In genomic region chr16:5025171-5025632, GRCh38 we compare ENCODE assay signal across 9 cellular contexts. TPM values are rescaled to one million over a fixed set of nuclear protein-coding genes. Genes with fewer than 3 reads are reported as not detected.
DNase-seq lines count a peak whose midpoint lies in the region; ATAC-seq, FAIRE-seq and TF ChIP-seq lines count a peak whose summit lies in the region.
"Had no signal": no experiment of that assay in that cellular context is flagged by ENCODE, and none has a peak within 500 bp of the region (broad histone marks: within the 10 kb centered on the region; RNA-seq: fewer than 3 reads in every experiment).

No MANE protein-coding gene starts in this region.

- FAIRE-seq in GM12892 (lab: Jason Lieb, UNC): no peak

- intact Hi-C loops in dendritic cell treated with granulocyte-macrophage colony-stimulating factor and Interleukin-4, amounts not matched to agents 40 ng/mL and 50 ng/mL, for 4 days (cut with micrococcal nuclease): no loop called here

- 56% methylated on average over 3 of the region's 17 CpGs for WGBS in suprapubic skin

- ATAC-seq in HG03196 (IDR thresholded peaks at IDR 0.05; ENCODE audit: unreplicated experiment): no peak

- H3K4me3 ChIP-seq in suprapubic skin: no peak overlapping the region

- peaks cover 62% of the 10 kb centered on the region for H3K36me3 Mint-ChIP-seq in dendritic cell treated with granulocyte-macrophage colony-stimulating factor and Interleukin-4, amounts not matched to agents 40 ng/mL and 50 ng/mL, for 4 days (ENCODE audit: low read depth)

- H3K4me1 Mint-ChIP-seq in dendritic cell treated with granulocyte-macrophage colony-stimulating factor and Interleukin-4, amounts not matched to agents 40 ng/mL and 50 ng/mL, for 4 days (ENCODE audit: low read depth): peaks cover 62% of the 10 kb centered on the region
- H3K4me1 Mint-ChIP-seq: activated CD4-positive, alpha-beta memory T cell treated with anti-CD3 and anti-CD28 coated beads, Interleukin-2, amount 10 ng/mL, durations not matched to agents 7 days and 5 days had no signal

- peak overlapping the region; percentile 30 for H3K27ac Mint-ChIP-seq in dendritic cell treated with granulocyte-macrophage colony-stimulating factor and Interleukin-4, amounts not matched to agents 40 ng/mL and 50 ng/mL, for 4 days
- H3K27ac Mint-ChIP-seq: activated CD4-positive, alpha-beta memory T cell treated with anti-CD3 and anti-CD28 coated beads, Interleukin-2, amount 10 ng/mL, durations not matched to agents 7 days and 5 days had no signal

- H3K27me3 Mint-ChIP-seq in dendritic cell treated with granulocyte-macrophage colony-stimulating factor and Interleukin-4, amounts not matched to agents 40 ng/mL and 50 ng/mL, for 4 days: peaks cover 1% of the 10 kb centered on the region
- H3K27me3 Mint-ChIP-seq: activated CD4-positive, alpha-beta memory T cell treated with anti-CD3 and anti-CD28 coated beads, Interleukin-2, amount 10 ng/mL, durations not matched to agents 7 days and 5 days had no signal

- TF ChIP-seq EP300 in suprapubic skin (IDR thresholded peaks at IDR 0.05): no peak

- H3K4me1 ChIP-seq in suprapubic skin: no peaks in the 10 kb centered on the region

- no peak overlapping the region for H3K4me3 Mint-ChIP-seq in dendritic cell treated with granulocyte-macrophage colony-stimulating factor and Interleukin-4, amounts not matched to agents 40 ng/mL and 50 ng/mL, for 4 days
- H3K4me3 Mint-ChIP-seq: activated CD4-positive, alpha-beta memory T cell treated with anti-CD3 and anti-CD28 coated beads, Interleukin-2, amount 10 ng/mL, durations not matched to agents 7 days and 5 days had no signal

- no peaks in the 10 kb centered on the region for H3K9me3 Mint-ChIP-seq in dendritic cell treated with granulocyte-macrophage colony-stimulating factor and Interleukin-4, amounts not matched to agents 40 ng/mL and 50 ng/mL, for 4 days
- H3K9me3 Mint-ChIP-seq: activated CD4-positive, alpha-beta memory T cell treated with anti-CD3 and anti-CD28 coated beads, Interleukin-2, amount 10 ng/mL, durations not matched to agents 7 days and 5 days had no signal

- no peak overlapping the region for H3K27ac ChIP-seq in suprapubic skin

- TF ChIP-seq POLR2A in suprapubic skin (IDR thresholded peaks at IDR 0.05): no peak
- no peak for TF ChIP-seq POLR2A in GM12892 (IDR thresholded peaks at IDR 0.05; ENCODE audit: low read depth, low read length)

- H3K9me3 ChIP-seq in suprapubic skin: no peaks in the 10 kb centered on the region

- peaks cover 41% of the 10 kb centered on the region for H3K36me3 ChIP-seq in suprapubic skin

- DNase-seq in NCI-H2171 treated with DMSO at 0.1 percent for 48 hours (lab: John Stamatoyannopoulos, UW) (peak; percentile 45), pons (ENCODE audit: low spot score) (peak; percentile 70), suprapubic skin (ENCODE audit: low spot score in 2 of 2) (no peak), GM12892 (ENCODE audit: insufficient read length) (no peak)
- DNase-seq in effector CD4-positive, alpha-beta T cell: no peak
- DNase-seq: activated CD4-positive, alpha-beta memory T cell treated with anti-CD3 and anti-CD28 coated beads, Interleukin-2, amount 10 ng/mL, durations not matched to agents 7 days and 5 days had no signal

- TF ChIP-seq CTCF in GM12872 (IDR thresholded peaks at IDR 0.05; ENCODE audit: insufficient read depth, low read depth, low read length): peak; percentile 41
- TF ChIP-seq CTCF in suprapubic skin (IDR thresholded peaks at IDR 0.05): no peak

- H3K27me3 ChIP-seq in suprapubic skin: no peaks in the 10 kb centered on the region

RNA-seq across cellular contexts. Expression of gene NAGPA, which starts 8.5 kb away (rescaled TPM):
- 10 to 100 TPM; 25.3 to 35.1 (median 31.0) TPM for total RNA-seq in suprapubic skin
- polyA plus RNA-seq in GM12892 (2012; ENCODE audit: missing spikeins): 4.3 TPM

RNA-seq across cellular contexts. Expression of gene C16orf89, which starts 40.6 kb away (rescaled TPM):
- total RNA-seq in suprapubic skin: 1 to 10 TPM in 1 of 4 donors, not detected in 3; 1.6 TPM
- polyA plus RNA-seq in GM12892 (2012; ENCODE audit: missing spikeins): 0.23 TPM
- total RNA-seq: activated CD4-positive, alpha-beta memory T cell treated with anti-CD3 and anti-CD28 coated beads, Interleukin-2, amount 10 ng/mL, durations not matched to agents 7 days and 5 days had no signal

RNA-seq across cellular contexts. Expression of gene ALG1, which starts 46.4 kb away (rescaled TPM):
- total RNA-seq in suprapubic skin: 10 to 100 TPM; 14.5 to 22.3 (median 19.0) TPM
- 8.6 TPM for polyA plus RNA-seq in GM12892 (2012; ENCODE audit: missing spikeins)

Comparison
In these comparisons a context has a peak if more than half of its experiments do, and no peak if none do; other contexts are left out.
1. DNase-seq: peak in NCI-H2171 treated with DMSO at 0.1 percent for 48 hours (single experiment) and pons (single experiment); none in suprapubic skin (0 of 2), effector CD4-positive, alpha-beta T cell (single experiment) and GM12892 (single experiment).